Comparison of ENCODE assay signal across 1 cellular context in the genomic region with DNA sequence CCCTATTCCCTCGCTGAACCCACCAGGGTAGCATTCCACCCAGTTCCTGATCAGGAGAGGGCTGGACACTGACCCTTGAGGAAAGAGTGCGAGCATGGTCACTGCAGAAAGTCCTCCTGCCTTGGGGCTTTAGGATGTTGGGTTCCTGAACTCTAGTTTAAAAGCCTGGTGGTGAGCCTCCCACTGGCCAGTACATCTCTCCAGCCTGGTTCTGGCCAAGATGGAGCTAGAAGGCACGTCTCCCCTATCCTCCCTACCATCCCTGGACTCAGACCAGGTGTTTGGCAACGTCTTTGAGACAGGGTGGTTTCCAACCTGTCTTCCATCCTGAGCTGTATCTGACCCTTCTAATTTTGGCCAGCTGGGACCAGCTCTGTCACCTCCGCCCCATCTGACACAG.
TF ChIP-seq lines count a peak whose summit lies in the region.

No MANE protein-coding gene starts in this region.

TF ChIP-seq in IMR-90, 13 proteins besides CTCF, POLR2A, EP300 and RAD21 (continued from another document):
- TF ChIP-seq, protein P1, sequence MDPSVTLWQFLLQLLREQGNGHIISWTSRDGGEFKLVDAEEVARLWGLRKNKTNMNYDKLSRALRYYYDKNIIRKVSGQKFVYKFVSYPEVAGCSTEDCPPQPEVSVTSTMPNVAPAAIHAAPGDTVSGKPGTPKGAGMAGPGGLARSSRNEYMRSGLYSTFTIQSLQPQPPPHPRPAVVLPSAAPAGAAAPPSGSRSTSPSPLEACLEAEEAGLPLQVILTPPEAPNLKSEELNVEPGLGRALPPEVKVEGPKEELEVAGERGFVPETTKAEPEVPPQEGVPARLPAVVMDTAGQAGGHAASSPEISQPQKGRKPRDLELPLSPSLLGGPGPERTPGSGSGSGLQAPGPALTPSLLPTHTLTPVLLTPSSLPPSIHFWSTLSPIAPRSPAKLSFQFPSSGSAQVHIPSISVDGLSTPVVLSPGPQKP (IDR thresholded peaks at IDR 0.05; ENCODE audit: borderline replicate concordance, low read depth, low read length): no peak
- TF ChIP-seq, protein P2, sequence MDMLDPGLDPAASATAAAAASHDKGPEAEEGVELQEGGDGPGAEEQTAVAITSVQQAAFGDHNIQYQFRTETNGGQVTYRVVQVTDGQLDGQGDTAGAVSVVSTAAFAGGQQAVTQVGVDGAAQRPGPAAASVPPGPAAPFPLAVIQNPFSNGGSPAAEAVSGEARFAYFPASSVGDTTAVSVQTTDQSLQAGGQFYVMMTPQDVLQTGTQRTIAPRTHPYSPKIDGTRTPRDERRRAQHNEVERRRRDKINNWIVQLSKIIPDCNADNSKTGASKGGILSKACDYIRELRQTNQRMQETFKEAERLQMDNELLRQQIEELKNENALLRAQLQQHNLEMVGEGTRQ (IDR thresholded peaks at IDR 0.05; ENCODE audit: low read depth, low read length): no peak
- TF ChIP-seq MXI1 (IDR thresholded peaks at IDR 0.05; ENCODE audit: borderline replicate concordance, low read depth, low read length): no peak
- TF ChIP-seq RFX5 (IDR thresholded peaks at IDR 0.05; ENCODE audit: low read depth, low read length): no peak
- no peak for TF ChIP-seq NFE2L2 (IDR thresholded peaks at IDR 0.05; ENCODE audit: low read depth, low read length)
- TF ChIP-seq CHD1 (IDR thresholded peaks at IDR 0.05; ENCODE audit: low read depth, low read length): no peak
- no peak for TF ChIP-seq SMC3 (IDR thresholded peaks at IDR 0.05; ENCODE audit: low read depth, low read length)
- TF ChIP-seq FOS (IDR thresholded peaks at IDR 0.05; ENCODE audit: low read depth, low read length): no peak
- no peak for TF ChIP-seq BHLHE40 (IDR thresholded peaks at IDR 0.05; ENCODE audit: low read depth, low read length)
- no peak for TF ChIP-seq MAZ (IDR thresholded peaks at IDR 0.05; ENCODE audit: borderline replicate concordance, low read depth, low read length)
- TF ChIP-seq CEBPB (IDR thresholded peaks at IDR 0.05; ENCODE audit: low read depth, low read length): no peak
- TF ChIP-seq RCOR1 (IDR thresholded peaks at IDR 0.05; ENCODE audit: insufficient replicate concordance, low read length): no peak
